ENCODE assay signal across 16 cellular contexts in the genomic region with DNA sequence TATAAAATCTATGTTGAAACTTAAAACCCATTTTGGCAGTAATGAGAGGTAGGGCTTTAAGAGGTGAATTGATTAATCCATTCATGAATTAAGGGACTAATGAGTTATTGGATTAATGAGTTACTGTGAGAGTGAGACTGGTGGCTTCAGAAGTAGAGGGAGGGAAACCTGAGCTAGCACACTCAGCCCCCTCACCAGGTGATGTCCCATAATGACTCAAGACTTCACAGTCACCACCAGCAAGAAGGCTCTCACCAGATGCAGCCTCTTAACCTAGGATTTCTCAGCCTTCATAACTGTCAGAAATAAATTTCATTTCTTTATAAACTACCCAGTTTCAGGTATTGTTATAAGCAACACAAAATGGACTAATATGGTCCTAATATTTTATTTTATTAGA.
DNase-seq lines count a peak whose midpoint lies in the region; ATAC-seq and TF ChIP-seq lines count a peak whose summit lies in the region.
"Had no signal": no experiment of that assay in that cellular context is flagged by ENCODE, and none has a peak within 500 bp of the region (broad histone marks: within the 10 kb centered on the region; RNA-seq: fewer than 3 reads in every experiment).

No MANE protein-coding gene starts in this region.

- DNase-seq in NCI-H82 (lab: John Stamatoyannopoulos, UW) (peak; percentile 30), NCI-H82 treated with DMSO at 0.1 percent for 48 hours (lab: John Stamatoyannopoulos, UW; ENCODE audit: unreplicated experiment) (no peak), kidney tubule cell (ENCODE audit: low spot score) (peak; percentile 11), cerebellar cortex (ENCODE audit: low spot score) (no peak), D341Med (ENCODE audit: low spot score) (no peak)
- no peak for DNase-seq in CD8-positive, alpha-beta T cell
- DNase-seq: ACHN; activated naive CD8-positive, alpha-beta T cell treated with anti-CD3 and anti-CD28 coated beads, Interleukin-2, amount 50 U/mL, for 24 hours; colonic mucosa; NCI-H524 treated with DMSO at 0.1 percent for 48 hours; SHP77 treated with DMSO at 0.1 percent for 48 hours; stimulated activated CD8-positive, alpha-beta memory T cell treated with anti-CD3 and anti-CD28 coated beads, Interleukin-4, amount 100 ng/mL, for 48 hours had no signal

- no peak for TF ChIP-seq CTCF in CD8-positive, alpha-beta T cell (IDR thresholded peaks at IDR 0.05)

- no peak overlapping the region for H3K27ac Mint-ChIP-seq in CD8-positive, alpha-beta T cell
- H3K27ac Mint-ChIP-seq: activated naive CD8-positive, alpha-beta T cell treated with anti-CD3 and anti-CD28 coated beads, Interleukin-2, amount 50 U/mL, for 24 hours had no signal

- peak; percentile 55 for ATAC-seq in GM21515 (IDR thresholded peaks at IDR 0.05; ENCODE audit: unreplicated experiment)
- peak; percentile 66 for ATAC-seq in HG03095 (IDR thresholded peaks at IDR 0.05; ENCODE audit: unreplicated experiment)
- no peak for ATAC-seq in CD8-positive, alpha-beta T cell
- ATAC-seq: activated naive CD8-positive, alpha-beta T cell treated with anti-CD3 and anti-CD28 coated beads, Interleukin-2, amount 50 U/mL, for 24 hours had no signal

- H3K36me3 ChIP-seq in CD8-positive, alpha-beta T cell (ENCODE audit: insufficient read depth, low read length): no peaks in the 10 kb centered on the region
- H3K36me3 ChIP-seq: colonic mucosa had no signal

- H3K4me1 ChIP-seq in CD8-positive, alpha-beta T cell (ENCODE audit: insufficient read depth, low read length): no peaks in the 10 kb centered on the region
- H3K4me1 ChIP-seq: colonic mucosa, parathyroid adenoma had no signal

- H3K4me1 Mint-ChIP-seq in CD8-positive, alpha-beta T cell (ENCODE audit: low read depth): no peaks in the 10 kb centered on the region
- H3K4me1 Mint-ChIP-seq: activated naive CD8-positive, alpha-beta T cell treated with anti-CD3 and anti-CD28 coated beads, Interleukin-2, amount 50 U/mL, for 24 hours had no signal

- POLR2A ChIA-PET in CD8-positive, alpha-beta T cell (lab: Charles Lee): no interaction called here

- CTCF ChIA-PET in CD8-positive, alpha-beta T cell (lab: Charles Lee): no interaction called here

- no peak overlapping the region for H3K4me3 ChIP-seq in CD8-positive, alpha-beta T cell (ENCODE audit: low read depth, low read length)
- H3K4me3 ChIP-seq: colonic mucosa, GM23248 had no signal

- peaks cover 6% of the 10 kb centered on the region for H3K9me3 Mint-ChIP-seq in CD8-positive, alpha-beta T cell

- H3K4me3 Mint-ChIP-seq in CD8-positive, alpha-beta T cell: no peak overlapping the region
- H3K4me3 Mint-ChIP-seq: activated naive CD8-positive, alpha-beta T cell treated with anti-CD3 and anti-CD28 coated beads, Interleukin-2, amount 50 U/mL, for 24 hours had no signal

- no peaks in the 10 kb centered on the region for H3K27me3 Mint-ChIP-seq in CD8-positive, alpha-beta T cell (ENCODE audit: low read depth)
- H3K27me3 Mint-ChIP-seq: activated naive CD8-positive, alpha-beta T cell treated with anti-CD3 and anti-CD28 coated beads, Interleukin-2, amount 50 U/mL, for 24 hours had no signal

- intact Hi-C loops in CD8-positive, alpha-beta T cell (cut with DNase I, micrococcal nuclease): no loop called here

- H3K27ac ChIP-seq in CD8-positive, alpha-beta T cell (ENCODE audit: low read depth, low read length): no peak overlapping the region
- H3K27ac ChIP-seq: colonic mucosa, GM23248, parathyroid adenoma had no signal

- H3K9me3 ChIP-seq in CD8-positive, alpha-beta T cell (ENCODE audit: low read length): no peaks in the 10 kb centered on the region
- H3K9me3 ChIP-seq: colonic mucosa had no signal

- no peaks in the 10 kb centered on the region for H3K36me3 Mint-ChIP-seq in CD8-positive, alpha-beta T cell

- H3K27me3 ChIP-seq in CD8-positive, alpha-beta T cell (ENCODE audit: insufficient read depth, low read length): no peaks in the 10 kb centered on the region
- H3K27me3 ChIP-seq: colonic mucosa had no signal

Comparison
In these comparisons a context has a peak if more than half of its experiments do, and no peak if none do; other contexts are left out.
1. DNase-seq: peak in NCI-H82 (single experiment) and kidney tubule cell (single experiment); none in NCI-H82 treated with DMSO at 0.1 percent for 48 hours (single experiment), cerebellar cortex (single experiment), D341Med (single experiment) and CD8-positive, alpha-beta T cell (0 of 7).